1 cellular context compared by ENCODE assay signal in the genomic region with DNA sequence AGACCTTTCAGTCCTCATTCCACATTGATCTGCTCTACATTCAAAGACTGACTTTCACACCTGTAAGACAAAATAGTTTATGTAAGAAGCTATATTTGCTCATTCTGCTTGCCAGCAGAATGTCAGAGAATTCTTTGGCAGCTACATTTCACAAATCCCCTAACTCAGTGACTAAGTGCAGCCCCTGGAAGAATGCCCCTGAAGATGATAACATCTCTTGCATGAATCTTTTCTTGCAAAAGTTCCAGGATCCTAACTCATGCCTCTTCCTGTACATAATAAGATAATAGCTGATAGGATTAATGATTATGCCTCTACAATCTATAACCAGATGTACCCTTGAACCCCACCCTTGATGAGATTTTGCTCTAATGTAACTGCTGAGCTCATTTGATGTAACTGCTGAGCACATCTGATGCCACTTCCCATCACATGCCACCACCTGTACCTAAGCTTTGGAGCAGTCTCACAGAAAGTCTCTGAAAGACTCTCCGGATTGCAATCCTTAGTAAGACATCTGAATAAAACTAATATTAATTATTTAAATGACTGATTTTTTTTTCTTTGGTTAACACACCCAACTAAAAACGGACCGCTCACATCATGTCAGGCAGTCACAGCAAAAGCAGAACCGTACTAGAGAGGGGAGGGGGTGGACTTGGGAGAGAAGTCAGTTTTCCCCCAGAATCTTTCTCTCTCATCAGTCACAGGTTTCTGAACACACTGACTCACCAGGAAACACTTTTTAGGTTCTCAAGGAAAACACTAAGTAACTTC.
TF ChIP-seq lines count a peak whose summit lies in the region.

No MANE protein-coding gene starts in this region.

TF ChIP-seq in GM12878, 131 proteins besides CTCF, POLR2A, EP300 and RAD21 (continued from another document):
- TF ChIP-seq RCOR1 (conservative IDR thresholded peaks at IDR 0.05; ENCODE audit: low read depth, low read length) (no peak), CHD1 (IDR thresholded peaks at IDR 0.05; ENCODE audit: low read depth, low read length) (no peak), IKZF2 (IDR thresholded peaks at IDR 0.05) (no peak), EGR1 (IDR thresholded peaks at IDR 0.05; ENCODE audit: borderline replicate concordance in 1 of 2, low read depth in 2 of 2, low read length in 2 of 2) (no peak), SREBF1 (IDR thresholded peaks at IDR 0.05; ENCODE audit: low read length) (no peak), ZZZ3 (IDR thresholded peaks at IDR 0.05; ENCODE audit: control insufficient read depth, insufficient read length, low read depth) (no peak), NRF1 (conservative IDR thresholded peaks at IDR 0.05; ENCODE audit: low read depth, low read length) (no peak), TCF3 (IDR thresholded peaks at IDR 0.05; ENCODE audit: borderline replicate concordance, insufficient read depth, low read depth, low read length) (no peak)
- TF ChIP-seq, protein P1, sequence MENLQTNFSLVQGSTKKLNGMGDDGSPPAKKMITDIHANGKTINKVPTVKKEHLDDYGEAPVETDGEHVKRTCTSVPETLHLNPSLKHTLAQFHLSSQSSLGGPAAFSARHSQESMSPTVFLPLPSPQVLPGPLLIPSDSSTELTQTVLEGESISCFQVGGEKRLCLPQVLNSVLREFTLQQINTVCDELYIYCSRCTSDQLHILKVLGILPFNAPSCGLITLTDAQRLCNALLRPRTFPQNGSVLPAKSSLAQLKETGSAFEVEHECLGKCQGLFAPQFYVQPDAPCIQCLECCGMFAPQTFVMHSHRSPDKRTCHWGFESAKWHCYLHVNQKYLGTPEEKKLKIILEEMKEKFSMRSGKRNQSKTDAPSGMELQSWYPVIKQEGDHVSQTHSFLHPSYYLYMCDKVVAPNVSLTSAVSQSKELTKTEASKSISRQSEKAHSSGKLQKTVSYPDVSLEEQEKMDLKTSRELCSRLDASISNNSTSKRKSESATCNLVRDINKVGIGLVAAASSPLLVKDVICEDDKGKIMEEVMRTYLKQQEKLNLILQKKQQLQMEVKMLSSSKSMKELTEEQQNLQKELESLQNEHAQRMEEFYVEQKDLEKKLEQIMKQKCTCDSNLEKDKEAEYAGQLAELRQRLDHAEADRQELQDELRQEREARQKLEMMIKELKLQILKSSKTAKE (IDR thresholded peaks at IDR 0.05; ENCODE audit: low read depth, poor library complexity, severe bottlenecking) = no peak
